Comparison of ENCODE assay signal across 8 cellular contexts in genomic region chr9:75892168-75892901, GRCh38. TPM values are rescaled to one million over a fixed set of nuclear protein-coding genes. Genes with fewer than 3 reads are reported as not detected.
DNase-seq lines count a peak whose midpoint lies in the region; ATAC-seq and TF ChIP-seq lines count a peak whose summit lies in the region.

No MANE protein-coding gene starts in this region.

- no peak overlapping the region for H4K5ac ChIP-seq in mesendoderm (ENCODE audit: low read length)

- H3K4me1 Mint-ChIP-seq in CD8-positive, alpha-beta memory T cell, result peaks cover 22 to 51% (median 46%) of the 10 kb centered on the region in 3 donors
- H3K4me1 Mint-ChIP-seq in stimulated activated naive CD8-positive, alpha-beta T cell treated with anti-CD3 and anti-CD28 coated beads, Interleukin-15, amount 100 ng/mL, for 72 hours, result peaks cover 62% of the 10 kb centered on the region

- H3K9me3 Mint-ChIP-seq in CD8-positive, alpha-beta memory T cell, result peaks cover 0 to 3% (median 0%) of the 10 kb centered on the region in 5 donors
- H3K9me3 Mint-ChIP-seq in stimulated activated naive CD8-positive, alpha-beta T cell treated with anti-CD3 and anti-CD28 coated beads, Interleukin-15, amount 100 ng/mL, for 72 hours, result no peaks in the 10 kb centered on the region

- DNase-seq in CD8-positive, alpha-beta memory T cell, result peak in 1 of 5 donors; percentile 12
- DNase-seq in SJCRH30, result peak; percentile 56 to 63
- peak in 4 of 10 donors; percentile 12 to 58 (median 46) for DNase-seq in dorsolateral prefrontal cortex
- peak; percentile 69 for DNase-seq in mesendoderm
- peak; percentile 30 to 52 for DNase-seq in stimulated activated naive CD8-positive, alpha-beta T cell treated with anti-CD3 and anti-CD28 coated beads, Interleukin-15, amount 100 ng/mL, for 72 hours
- DNase-seq in COLO829 (ENCODE audit: low spot score), result no peak
- no peak for DNase-seq in Kasumi-1 (lab: John Stamatoyannopoulos, UW)

- no peak for TF ChIP-seq CTCF in dorsolateral prefrontal cortex (IDR thresholded peaks at IDR 0.05 in 54 of 56, conservative IDR thresholded peaks at IDR 0.05 in 2 of 56; ENCODE audit: low read depth in 1 of 56, partially characterized antibody in 56 of 56)

- H2AK5ac ChIP-seq in mesendoderm (ENCODE audit: low read length), result no peak overlapping the region

- no peak overlapping the region for H3K23ac ChIP-seq in mesendoderm (ENCODE audit: low read length)

- peak overlapping the region; percentile 97 for H3K4me2 ChIP-seq in mesendoderm (ENCODE audit: low read length)

- peak overlapping the region; percentile 75 for H3K4me3 ChIP-seq in CD8-positive, alpha-beta memory T cell (ENCODE audit: low read length)
- H3K4me3 ChIP-seq in SJCRH30, result peak overlapping the region; percentile 89
- peak overlapping the region; percentile 46 to 89 (median 82) for H3K4me3 ChIP-seq in dorsolateral prefrontal cortex
- peak overlapping the region; percentile 71 for H3K4me3 ChIP-seq in mesendoderm (ENCODE audit: low read length)

- no peaks in the 10 kb centered on the region for H3K79me1 ChIP-seq in mesendoderm (ENCODE audit: low read length)

- H4K8ac ChIP-seq in mesendoderm (ENCODE audit: low read depth, low read length), result no peak overlapping the region

- peak overlapping the region; percentile 83 to 92 (median 90) for H3K4me3 Mint-ChIP-seq in CD8-positive, alpha-beta memory T cell
- H3K4me3 Mint-ChIP-seq in stimulated activated naive CD8-positive, alpha-beta T cell treated with anti-CD3 and anti-CD28 coated beads, Interleukin-15, amount 100 ng/mL, for 72 hours, result peak overlapping the region; percentile 99

- H3K36me3 Mint-ChIP-seq in CD8-positive, alpha-beta memory T cell, result peaks cover 0 to 4% (median 0%) of the 10 kb centered on the region in 3 donors

- H2BK15ac ChIP-seq in mesendoderm (replicated peaks; ENCODE audit: low read depth), result no peak overlapping the region

- WGBS in mesendoderm (ENCODE audit: extremely low coverage, insufficient coverage, low lambda C conversion rate), result no CpG with 5 or more reads among the region's 35 CpGs

- no peak overlapping the region for H3K27ac ChIP-seq in CD8-positive, alpha-beta memory T cell (ENCODE audit: low read depth, low read length)
- H3K27ac ChIP-seq in SJCRH30 (peak overlapping the region; percentile 91), dorsolateral prefrontal cortex (peak overlapping the region in 41 of 59 donors; percentile 1 to 93 (median 57)), mesendoderm (ENCODE audit: low read depth, low read length) (no peak overlapping the region)

- H3K18ac ChIP-seq in mesendoderm (ENCODE audit: low read length), result no peak overlapping the region

- no peaks in the 10 kb centered on the region for H3K36me3 ChIP-seq in CD8-positive, alpha-beta memory T cell (ENCODE audit: insufficient read depth, low read length)
- H3K36me3 ChIP-seq in SJCRH30 (no peaks in the 10 kb centered on the region; the same call in 1 of the 2 replicates), mesendoderm (ENCODE audit: control insufficient read depth, insufficient read depth, low read length) (no peaks in the 10 kb centered on the region)

- CTCF ChIA-PET in CD8-positive, alpha-beta memory T cell (lab: Charles Lee), result no interaction called here

- H3K27me3 Mint-ChIP-seq in CD8-positive, alpha-beta memory T cell, result peaks cover 9 to 33% of the 10 kb centered on the region in 2 donors
- no peaks in the 10 kb centered on the region for H3K27me3 Mint-ChIP-seq in stimulated activated naive CD8-positive, alpha-beta T cell treated with anti-CD3 and anti-CD28 coated beads, Interleukin-15, amount 100 ng/mL, for 72 hours

- no peak overlapping the region for H2BK5ac ChIP-seq in mesendoderm (ENCODE audit: low read length)

- H3K4ac ChIP-seq in mesendoderm (ENCODE audit: low read depth, low read length), result no peak overlapping the region

- peak overlapping the region; percentile 66 for H3K9ac ChIP-seq in mesendoderm (ENCODE audit: low read length)

- H3K9me3 ChIP-seq in CD8-positive, alpha-beta memory T cell (ENCODE audit: low read length), result no peaks in the 10 kb centered on the region
- no peaks in the 10 kb centered on the region for H3K9me3 ChIP-seq in SJCRH30 (replicated peaks)

- POLR2A ChIA-PET in CD8-positive, alpha-beta memory T cell (lab: Charles Lee), result no interaction called here

- peaks cover 5% of the 10 kb centered on the region for H3K27me3 ChIP-seq in CD8-positive, alpha-beta memory T cell (ENCODE audit: insufficient read depth, low read length, poor library complexity, severe bottlenecking)
- H3K27me3 ChIP-seq in SJCRH30, result no peaks in the 10 kb centered on the region
- H3K27me3 ChIP-seq in dorsolateral prefrontal cortex, result peaks cover 0 to 3% (median 0%) of the 10 kb centered on the region in 45 donors
- H3K27me3 ChIP-seq in mesendoderm (ENCODE audit: insufficient read depth, low read length, poor library complexity), result no peaks in the 10 kb centered on the region

- intact Hi-C loops in dorsolateral prefrontal cortex (cut with DNase I), result loop anchor here (5.0 to 10.0 kb wide), 2 partner anchors 412 to 500 kb away; partner anchors contain the start of gene RFK (in 1 of the 2)

- peak overlapping the region in 3 of 8 donors; percentile 7 to 57 (median 42) for H3K27ac Mint-ChIP-seq in CD8-positive, alpha-beta memory T cell
- H3K27ac Mint-ChIP-seq in stimulated activated naive CD8-positive, alpha-beta T cell treated with anti-CD3 and anti-CD28 coated beads, Interleukin-15, amount 100 ng/mL, for 72 hours, result peak overlapping the region; percentile 19 to 86

- peak; percentile 15 for ATAC-seq in stimulated activated naive CD8-positive, alpha-beta T cell treated with anti-CD3 and anti-CD28 coated beads, Interleukin-15, amount 100 ng/mL, for 72 hours
- no peak for ATAC-seq in HG03159 (IDR thresholded peaks at IDR 0.05; ENCODE audit: unreplicated experiment)

- no peak overlapping the region for H2BK120ac ChIP-seq in mesendoderm (ENCODE audit: low read depth, low read length)

- H3K79me2 ChIP-seq in mesendoderm (ENCODE audit: control insufficient read depth, insufficient read depth, low read length), result peaks cover 2% of the 10 kb centered on the region

- peaks cover 17% of the 10 kb centered on the region for H3K4me1 ChIP-seq in CD8-positive, alpha-beta memory T cell (ENCODE audit: insufficient read depth, low read length)
- 0 out of 2 replicates have a peak, but pooled peaks cover 7% of the 10 kb centered on the region for H3K4me1 ChIP-seq in SJCRH30
- peaks cover 2% of the 10 kb centered on the region for H3K4me1 ChIP-seq in mesendoderm (ENCODE audit: control insufficient read depth, low read depth, low read length)

- peak overlapping the region; percentile 90 for H3K56ac ChIP-seq in mesendoderm (ENCODE audit: low read length)

RNA-seq across cellular contexts. Expression of gene PCSK5, which starts 1.9 kb away (rescaled TPM):
- 1 to 10 TPM; 1.6 to 1.8 TPM for total RNA-seq in CD8-positive, alpha-beta memory T cell
- 1.9 TPM for polyA plus RNA-seq in CD8-positive, alpha-beta memory T cell
- total RNA-seq in SJCRH30 (2014; rRNA removed; shearing (Covaris generic)), result 15.1 and 18.6 TPM in 2 replicates
- total RNA-seq in dorsolateral prefrontal cortex, result 10 to 100 TPM in 60 of 120 experiments, 1 to 10 TPM in 60; 4.3 to 23.1 (median 10.0) TPM
- 3.3 TPM for polyA plus RNA-seq in mesendoderm (2013, experiment 1 of 2)
- polyA plus RNA-seq in mesendoderm (2013, experiment 2 of 2), result 3.6 TPM

Comparison
In these comparisons a context has a peak if more than half of its experiments do, and no peak if none do; other contexts are left out.
1. DNase-seq: peak in SJCRH30 (2 of 2), mesendoderm (single experiment) and stimulated activated naive CD8-positive, alpha-beta T cell treated with anti-CD3 and anti-CD28 coated beads, Interleukin-15, amount 100 ng/mL, for 72 hours (2 of 2); none in COLO829 (single experiment) and Kasumi-1 (0 of 2).
2. H3K27ac ChIP-seq: peak in SJCRH30 (single experiment) and dorsolateral prefrontal cortex (41 of 59); none in CD8-positive, alpha-beta memory T cell (single experiment) and mesendoderm (single experiment).
3. Peak in every context shown above with its lines, with median percentiles within 50 percentile points of each other: H3K4me3 ChIP-seq.